ENCODE assay signal across 18 cellular contexts in genomic region chr5:101662263-101662662, GRCh38.
DNase-seq lines count a peak whose midpoint lies in the region; ATAC-seq and TF ChIP-seq lines count a peak whose summit lies in the region.
"Had no signal": no experiment of that assay in that cellular context is flagged by ENCODE, and none has a peak within 500 bp of the region (broad histone marks: within the 10 kb centered on the region; RNA-seq: fewer than 3 reads in every experiment).

No MANE protein-coding gene starts in this region.

- DNase-seq in NCI-H748 (lab: John Stamatoyannopoulos, UW; ENCODE audit: unreplicated experiment) (peak; percentile 27), NCI-H748 treated with DMSO at 0.1 percent for 48 hours (lab: John Stamatoyannopoulos, UW) (no peak), COR-L47 (lab: John Stamatoyannopoulos, UW) (peak; percentile 17), NCI-H2029 (lab: John Stamatoyannopoulos, UW) (no peak), inferior parietal cortex (ENCODE audit: extremely low spot score) (no peak)
- DNase-seq: 8988T; ACHN; CD4-positive, alpha-beta T cell; CD8-positive, alpha-beta T cell; DMS 273 treated with DMSO at 0.1 percent for 48 hours; DMS153; DMS53; DMS79; DND-41; EL; GDM1 had no signal

- ATAC-seq in SK-N-SH treated with all-trans-retinoic acid at 6 μM for 48 hours = no peak
- ATAC-seq: CD8-positive, alpha-beta T cell; GM12878 had no signal

TF ChIP-seq in SK-N-SH treated with all-trans-retinoic acid at 6 μM for 48 hours, 23 proteins besides CTCF, POLR2A, EP300 and RAD21:
- 0 out of 2 replicates have a peak, but pooled peaks have one; percentile 33 for TF ChIP-seq TSHZ2 (CRISPR knock-in tag; IDR thresholded peaks at IDR 0.05)
- no peak for TF ChIP-seq ZFP3 (CRISPR knock-in tag; IDR thresholded peaks at IDR 0.05)
- TF ChIP-seq CSRNP3 (CRISPR knock-in tag; IDR thresholded peaks at IDR 0.05) = no peak
- no peak for TF ChIP-seq TCF4 (CRISPR knock-in tag; IDR thresholded peaks at IDR 0.05; ENCODE audit: borderline replicate concordance)

Comparison
In these comparisons a context has a peak if more than half of its experiments do, and no peak if none do; other contexts are left out.
1. DNase-seq: peak in NCI-H748 (single experiment) and COR-L47 (single experiment); none in NCI-H748 treated with DMSO at 0.1 percent for 48 hours (single experiment), NCI-H2029 (single experiment) and inferior parietal cortex (single experiment).